In the genomic region with DNA sequence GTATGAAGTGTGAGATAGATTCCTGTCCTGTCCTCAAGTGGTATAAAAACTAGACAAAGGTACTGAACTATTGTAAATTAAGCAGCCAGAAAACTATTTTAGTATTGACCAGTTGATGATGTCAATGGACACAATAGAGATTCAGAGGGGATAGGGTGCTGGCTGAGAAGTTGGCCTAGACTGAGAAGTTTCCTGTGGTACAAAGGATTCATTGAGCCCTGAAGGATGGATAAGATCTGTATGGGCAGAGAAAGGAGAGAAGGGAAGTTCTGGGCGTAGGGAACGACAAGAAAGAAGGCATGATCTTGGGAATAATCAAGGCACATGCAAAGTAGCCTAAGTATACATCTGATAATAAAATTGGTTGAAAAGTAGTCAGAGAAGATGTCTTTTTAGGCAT, we compare ENCODE assay signal across 20 cellular contexts. TPM values are rescaled to one million over a fixed set of nuclear protein-coding genes. Genes with fewer than 3 reads are reported as not detected.
DNase-seq lines count a peak whose midpoint lies in the region; ATAC-seq and TF ChIP-seq lines count a peak whose summit lies in the region.
"Had no signal": no experiment of that assay in that cellular context is flagged by ENCODE, and none has a peak within 500 bp of the region (broad histone marks: within the 10 kb centered on the region; RNA-seq: fewer than 3 reads in every experiment).

No MANE protein-coding gene starts in this region.

- H3K4me3 Mint-ChIP-seq in activated CD8-positive, alpha-beta memory T cell treated with anti-CD3 and anti-CD28 coated beads, Interleukin-2, amount 10 ng/mL, durations not matched to agents 7 days and 5 days, result peak overlapping the region; percentile 73
- peak overlapping the region in 2 of 4 donors; percentile 2 to 3 for H3K4me3 Mint-ChIP-seq in IgD-negative memory B cell
- peak overlapping the region; percentile 87 for H3K4me3 Mint-ChIP-seq in activated naive CD8-positive, alpha-beta T cell

- 74 to 88% (median 83%) methylated on average over 2 of the region's 2 CpGs for WGBS in spleen, 5 donors

- no peak for DNase-seq in activated CD8-positive, alpha-beta memory T cell treated with anti-CD3 and anti-CD28 coated beads, Interleukin-2, amount 10 ng/mL, durations not matched to agents 7 days and 5 days
- DNase-seq in activated CD8-positive, alpha-beta memory T cell treated with anti-CD3 and anti-CD28 coated beads, Interleukin-2, amount 50 U/mL, for 48 hours, result no peak
- no peak for DNase-seq in spleen
- no peak for DNase-seq in NCI-H1092 (lab: John Stamatoyannopoulos, UW)
- no peak for DNase-seq in NCI-H2171 treated with DMSO at 0.1 percent for 48 hours (lab: John Stamatoyannopoulos, UW)
- DNase-seq in left colon, result no peak
- DNase-seq: ACHN, adrenal gland, DND-41, erythroblast, gastrocnemius medialis, GM23248, left cardiac atrium, midbrain, NCI-H1436, NCI-H226, transverse colon had no signal

- H3K27ac ChIP-seq in spleen, result peak overlapping the region in 7 of 8 donors; percentile 41 to 96 (median 87)
- H3K27ac ChIP-seq: adrenal gland, gastrocnemius medialis, GM23248 had no signal

- H3K36me3 ChIP-seq in spleen, result peaks cover 0 to 15% (median 0%) of the 10 kb centered on the region in 6 donors
- H3K36me3 ChIP-seq: adrenal gland, gastrocnemius medialis, transverse colon had no signal

- no peaks in the 10 kb centered on the region for H3K27me3 Mint-ChIP-seq in activated CD8-positive, alpha-beta memory T cell treated with anti-CD3 and anti-CD28 coated beads, Interleukin-2, amount 10 ng/mL, durations not matched to agents 7 days and 5 days
- no peaks in the 10 kb centered on the region for H3K27me3 Mint-ChIP-seq in IgD-negative memory B cell
- H3K27me3 Mint-ChIP-seq in activated naive CD8-positive, alpha-beta T cell, result no peaks in the 10 kb centered on the region

- peaks cover 28 to 97% (median 75%) of the 10 kb centered on the region in 6 donors for H3K4me1 ChIP-seq in spleen

- no peaks in the 10 kb centered on the region for H3K27me3 ChIP-seq in spleen (replicated peaks in 1 of 7)
- H3K27me3 ChIP-seq: adrenal gland, gastrocnemius medialis, transverse colon had no signal

- peak overlapping the region in 1 of 8 donors; percentile 50 for H3K4me3 ChIP-seq in spleen
- H3K4me3 ChIP-seq: adrenal gland, gastrocnemius medialis, GM23248, transverse colon had no signal

- ATAC-seq in activated CD8-positive, alpha-beta memory T cell treated with anti-CD3 and anti-CD28 coated beads, Interleukin-2, amount 10 ng/mL, durations not matched to agents 7 days and 5 days, result no peak
- ATAC-seq in left colon, result no peak
- ATAC-seq: gastrocnemius medialis, left cardiac atrium, Panc1 had no signal

- H3K4me1 Mint-ChIP-seq in activated CD8-positive, alpha-beta memory T cell treated with anti-CD3 and anti-CD28 coated beads, Interleukin-2, amount 10 ng/mL, durations not matched to agents 7 days and 5 days, result peaks cover 96% of the 10 kb centered on the region
- H3K4me1 Mint-ChIP-seq in IgD-negative memory B cell, result peaks cover 21 to 28% (median 22%) of the 10 kb centered on the region in 3 donors
- peaks cover 96% of the 10 kb centered on the region for H3K4me1 Mint-ChIP-seq in activated naive CD8-positive, alpha-beta T cell (ENCODE audit: low read depth)

- H3K9me3 Mint-ChIP-seq in activated CD8-positive, alpha-beta memory T cell treated with anti-CD3 and anti-CD28 coated beads, Interleukin-2, amount 10 ng/mL, durations not matched to agents 7 days and 5 days (ENCODE audit: low read depth), result no peaks in the 10 kb centered on the region
- no peaks in the 10 kb centered on the region for H3K9me3 Mint-ChIP-seq in IgD-negative memory B cell
- H3K9me3 Mint-ChIP-seq in activated naive CD8-positive, alpha-beta T cell (ENCODE audit: low read depth), result no peaks in the 10 kb centered on the region

- H3K36me3 Mint-ChIP-seq in activated CD8-positive, alpha-beta memory T cell treated with anti-CD3 and anti-CD28 coated beads, Interleukin-2, amount 10 ng/mL, durations not matched to agents 7 days and 5 days, result peaks cover 95% of the 10 kb centered on the region
- peaks cover 5% of the 10 kb centered on the region for H3K36me3 Mint-ChIP-seq in IgD-negative memory B cell
- H3K36me3 Mint-ChIP-seq in activated naive CD8-positive, alpha-beta T cell, result peaks cover 70% of the 10 kb centered on the region

- TF ChIP-seq CTCF in spleen (IDR thresholded peaks at IDR 0.05 in 8 of 11, conservative IDR thresholded peaks at IDR 0.05 in 3 of 11), result no peak

- no peaks in the 10 kb centered on the region for H3K9me3 ChIP-seq in spleen
- H3K9me3 ChIP-seq: adrenal gland, gastrocnemius medialis, transverse colon had no signal

- CTCF ChIA-PET in activated CD8-positive, alpha-beta memory T cell treated with anti-CD3 and anti-CD28 coated beads, Interleukin-2, amount 10 ng/mL, durations not matched to agents 7 days and 5 days (lab: Charles Lee), result interaction anchor here (1.4 to 18.6 kb wide), 4 partner anchors 12 to 37 kb away, joined by 3 to 642 read pairs (median 14); no protein-coding TSS in a partner anchor

- intact Hi-C loops in spleen (cut with DNase I; ENCODE audit: low total_unique reads), result no loop called here
- intact Hi-C loops in left colon (cut with DNase I, micrococcal nuclease), result no loop called here

- peak overlapping the region; percentile 99 for H3K27ac Mint-ChIP-seq in activated CD8-positive, alpha-beta memory T cell treated with anti-CD3 and anti-CD28 coated beads, Interleukin-2, amount 10 ng/mL, durations not matched to agents 7 days and 5 days
- peak overlapping the region; percentile 30 to 83 (median 48) for H3K27ac Mint-ChIP-seq in IgD-negative memory B cell
- H3K27ac Mint-ChIP-seq in activated naive CD8-positive, alpha-beta T cell, result peak overlapping the region; percentile 98

- TF ChIP-seq POLR2A in spleen (IDR thresholded peaks at IDR 0.05), result no peak

RNA-seq across cellular contexts. Expression of a gene that starts 44.6 kb away (rescaled TPM):
- total RNA-seq in activated CD8-positive, alpha-beta memory T cell treated with anti-CD3 and anti-CD28 coated beads, Interleukin-2, amount 10 ng/mL, durations not matched to agents 7 days and 5 days, result 100 to 1,000 TPM; 115 to 185 TPM
- 420 TPM for polyA plus RNA-seq in IgD-negative memory B cell
- 100 to 1,000 TPM; 107 to 176 (median 123) TPM for total RNA-seq in spleen
- 100 to 1,000 TPM; 102 to 165 (median 147) TPM for polyA plus RNA-seq in spleen
- total RNA-seq in left colon, result 100 to 1,000 TPM; 139 to 142 TPM

RNA-seq across cellular contexts. Expression of a gene that starts 53.7 kb away (rescaled TPM):
- total RNA-seq in activated CD8-positive, alpha-beta memory T cell treated with anti-CD3 and anti-CD28 coated beads, Interleukin-2, amount 10 ng/mL, durations not matched to agents 7 days and 5 days, result 10 to 100 TPM; 11.8 to 13.8 TPM
- polyA plus RNA-seq in IgD-negative memory B cell (9.0 TPM), spleen (1 to 10 TPM; 7.2 to 8.6 (median 7.9) TPM)
- total RNA-seq in spleen (10 to 100 TPM; 12.0 to 32.8 (median 24.9) TPM), left colon (10 to 100 TPM; 16.9 to 19.5 TPM)

Comparison
In these comparisons a context has a peak if more than half of its experiments do, and no peak if none do; other contexts are left out.
1. H3K27ac Mint-ChIP-seq: peak in every context shown above with its lines; median percentile 99 in activated CD8-positive, alpha-beta memory T cell treated with anti-CD3 and anti-CD28 coated beads, Interleukin-2, amount 10 ng/mL, durations not matched to agents 7 days and 5 days; 98 in activated naive CD8-positive, alpha-beta T cell; 48 in IgD-negative memory B cell.